Comparison of ENCODE assay signal across 8 cellular contexts in genomic region chr7:155645652-155646051, GRCh38. TPM values are rescaled to one million over a fixed set of nuclear protein-coding genes. Genes with fewer than 3 reads are reported as not detected.
DNase-seq lines count a peak whose midpoint lies in the region; TF ChIP-seq lines count a peak whose summit lies in the region.

No MANE protein-coding gene starts in this region.

- peaks cover 52% of the 10 kb centered on the region for H3K4me1 Mint-ChIP-seq in activated naive CD4-positive, alpha-beta T cell treated with anti-CD3 and anti-CD28 coated beads for 36 hours (ENCODE audit: low read depth)
- H3K4me1 Mint-ChIP-seq in type B pancreatic cell (ENCODE audit: unreplicated experiment), result peaks cover 24% of the 10 kb centered on the region

- H3K27ac Mint-ChIP-seq in activated naive CD4-positive, alpha-beta T cell treated with anti-CD3 and anti-CD28 coated beads for 36 hours, result peak overlapping the region; percentile 95
- H3K27ac Mint-ChIP-seq in type B pancreatic cell, result peak overlapping the region; percentile 96

- no peak for DNase-seq in activated naive CD4-positive, alpha-beta T cell treated with anti-CD3 and anti-CD28 coated beads for 36 hours
- no peak for DNase-seq in activated naive CD4-positive, alpha-beta T cell (lab: John Stamatoyannopoulos, UW)
- DNase-seq in ascending aorta (ENCODE audit: low spot score in 2 of 2) (no peak), lower leg skin (ENCODE audit: low spot score in 2 of 2) (no peak), type B pancreatic cell (ENCODE audit: extremely low spot score, unreplicated experiment) (no peak), HUDEP-2 (lab: John Stamatoyannopoulos, UW; ENCODE audit: unreplicated experiment in 76 of 76) (no peak), NCI-H1436 treated with DMSO at 0.1 percent for 48 hours (lab: John Stamatoyannopoulos, UW) (no peak), GM10266 (ENCODE audit: extremely low spot score) (no peak)

- H3K27me3 ChIP-seq in ascending aorta, result no peaks in the 10 kb centered on the region

- CTCF ChIA-PET in activated naive CD4-positive, alpha-beta T cell treated with anti-CD3 and anti-CD28 coated beads for 36 hours (lab: Charles Lee), result no interaction called here

- H3K36me3 Mint-ChIP-seq in activated naive CD4-positive, alpha-beta T cell treated with anti-CD3 and anti-CD28 coated beads for 36 hours (ENCODE audit: low read depth), result peaks cover 65% of the 10 kb centered on the region
- peaks cover 72% of the 10 kb centered on the region for H3K36me3 Mint-ChIP-seq in type B pancreatic cell

- peaks cover 11 to 12% of the 10 kb centered on the region in 2 donors for H3K9me3 ChIP-seq in ascending aorta

- WGBS in lower leg skin, 2 donors, result 14% methylated on average over 7 of the region's 7 CpGs

- H3K9me3 Mint-ChIP-seq in activated naive CD4-positive, alpha-beta T cell treated with anti-CD3 and anti-CD28 coated beads for 36 hours, result peaks cover 11% of the 10 kb centered on the region
- peaks cover 21% of the 10 kb centered on the region for H3K9me3 Mint-ChIP-seq in type B pancreatic cell

- no peak for TF ChIP-seq POLR2A in lower leg skin (IDR thresholded peaks at IDR 0.05)

- peak overlapping the region; percentile 93 to 100 for H3K4me3 ChIP-seq in ascending aorta
- H3K4me3 ChIP-seq in lower leg skin (ENCODE audit: low read depth, poor library complexity, severe bottlenecking), result peak overlapping the region; percentile 96

- intact Hi-C loops in activated naive CD4-positive, alpha-beta T cell treated with anti-CD3 and anti-CD28 coated beads for 36 hours (cut with micrococcal nuclease), result loop anchor here (2.0 to 10.0 kb wide), 8 partner anchors 37 to 1493 kb away; partner anchors contain the start of genes PAXIP1, RNF32 and UBE3C
- intact Hi-C loops in ascending aorta (cut with DNase I), result loop anchor here (10.0 kb wide), 3 partner anchors 351 to 721 kb away; partner anchors contain the start of genes INSIG1 and PAXIP1
- intact Hi-C loops in lower leg skin (cut with DNase I; ENCODE audit: low total_unique reads), result no loop called here

- H3K36me3 ChIP-seq in ascending aorta, result peaks cover 5 to 12% of the 10 kb centered on the region in 2 donors

- no peak for TF ChIP-seq CTCF in ascending aorta (IDR thresholded peaks at IDR 0.05)
- no peak for TF ChIP-seq CTCF in lower leg skin (IDR thresholded peaks at IDR 0.05)
- TF ChIP-seq CTCF in type B pancreatic cell (conservative IDR thresholded peaks at IDR 0.05), result no peak
- TF ChIP-seq CTCF in GM10266 (IDR thresholded peaks at IDR 0.05; ENCODE audit: control insufficient read depth, insufficient read depth, low read depth, missing control alignments), result no peak

- H3K4me1 ChIP-seq in ascending aorta, result peaks cover under 1 to 16% of the 10 kb centered on the region in 2 donors

- no peaks in the 10 kb centered on the region for H3K27me3 Mint-ChIP-seq in activated naive CD4-positive, alpha-beta T cell treated with anti-CD3 and anti-CD28 coated beads for 36 hours (ENCODE audit: low read depth)
- H3K27me3 Mint-ChIP-seq in type B pancreatic cell, result no peaks in the 10 kb centered on the region

- H3K4me3 Mint-ChIP-seq in activated naive CD4-positive, alpha-beta T cell treated with anti-CD3 and anti-CD28 coated beads for 36 hours, result peak overlapping the region; percentile 87
- peak overlapping the region; percentile 95 for H3K4me3 Mint-ChIP-seq in type B pancreatic cell

- no peak overlapping the region for H3K27ac ChIP-seq in ascending aorta

RNA-seq across cellular contexts. Expression of gene RBM33, which starts 1.2 kb away (rescaled TPM):
- total RNA-seq in activated naive CD4-positive, alpha-beta T cell treated with anti-CD3 and anti-CD28 coated beads for 36 hours, result 10 to 100 TPM; 65.5 to 66.3 TPM
- total RNA-seq in ascending aorta (44.2 TPM), lower leg skin (10 to 100 TPM; 35.8 to 83.9 (median 56.7) TPM), type B pancreatic cell (ENCODE audit: low replicate concordance) (60.2 and 67.2 TPM in 2 replicates)
